ENCODE assay signal across 9 cellular contexts in the genomic region with DNA sequence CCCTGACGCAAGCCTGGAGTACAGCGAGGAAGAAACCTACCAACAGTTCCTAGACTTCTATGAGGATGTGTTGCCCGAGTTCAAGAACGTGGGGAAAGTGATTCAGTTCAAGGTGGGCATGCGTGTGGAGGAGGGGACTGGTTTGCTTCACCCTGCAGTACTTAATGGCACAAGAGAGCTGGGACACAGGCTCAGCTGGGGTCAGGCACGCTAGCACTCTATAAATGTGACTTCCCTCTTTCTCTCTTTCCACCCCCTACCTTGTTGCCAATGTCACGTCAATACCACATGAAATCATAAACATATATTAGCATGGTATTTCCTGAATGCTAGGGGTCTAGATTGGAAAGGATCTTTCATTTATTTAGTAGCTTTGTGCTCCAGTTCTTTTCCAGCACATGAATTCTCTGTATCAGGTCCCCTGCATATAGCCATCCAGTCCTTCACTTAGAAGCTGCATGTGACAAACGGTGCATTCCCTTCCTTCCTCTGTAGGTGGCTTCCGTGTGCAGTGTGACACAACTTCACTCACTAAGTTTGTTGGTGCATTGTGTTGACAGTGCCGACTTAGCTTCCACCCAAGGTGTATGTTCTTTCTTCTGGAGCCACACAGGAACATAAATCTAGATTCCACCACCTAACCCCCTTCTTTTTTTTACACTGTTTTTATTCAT. TPM values are rescaled to one million over a fixed set of nuclear protein-coding genes. Genes with fewer than 3 reads are reported as not detected.
A peak's percentile ranks its signal among the peaks of the same experiment; 100 is the strongest.
DNase-seq lines count a peak whose midpoint lies in the region; ATAC-seq and TF ChIP-seq lines count a peak whose summit lies in the region.
"Had no signal": no experiment of that assay in that cellular context is flagged by ENCODE, and none has a peak within 500 bp of the region (broad histone marks: within the 10 kb centered on the region; RNA-seq: fewer than 3 reads in every experiment).

No MANE protein-coding gene starts in this region.

- DNase-seq in GM12864 (ENCODE audit: low read depth) (peak; percentile 21), Panc1 (ENCODE audit: low read depth, low spot score) (no peak), dermis microvascular lymphatic vessel endothelial cell (ENCODE audit: low read depth in 2 of 2) (peak; percentile 16 to 29), nephron progenitor cell (peak; percentile 17), SKM-1 treated with dmso at 0.1 percent for 144 hours (lab: John Stamatoyannopoulos, UW; ENCODE audit: unreplicated experiment) (no peak), NCI-H1436 treated with DMSO at 0.1 percent for 48 hours (lab: John Stamatoyannopoulos, UW) (no peak)
- DNase-seq: gastrocnemius medialis had no signal

- peaks cover 66% of the 10 kb centered on the region for H3K36me3 Mint-ChIP-seq in nephron progenitor cell (ENCODE audit: low read depth)

- H3K4me1 Mint-ChIP-seq in nephron progenitor cell, result peaks cover 6% of the 10 kb centered on the region

- H3K9me3 ChIP-seq in Panc1 (ENCODE audit: control insufficient read depth, insufficient read depth, low read depth, low read length), result no peaks in the 10 kb centered on the region
- H3K9me3 ChIP-seq: gastrocnemius medialis had no signal

- H3K27ac Mint-ChIP-seq in nephron progenitor cell, result peak overlapping the region; percentile 75

- peak; percentile 76 for ATAC-seq in HG02798 (IDR thresholded peaks at IDR 0.05; ENCODE audit: poor library complexity, unreplicated experiment)
- ATAC-seq in Panc1, result 0 out of 2 replicates have a peak, but pooled peaks have one; percentile 58

- no peaks in the 10 kb centered on the region; the same call in 1 of the 2 replicates for H3K36me3 ChIP-seq in Panc1 (ENCODE audit: control insufficient read depth, insufficient read depth, low read length)

- no peaks in the 10 kb centered on the region for H3K9me3 Mint-ChIP-seq in nephron progenitor cell

- no peaks in the 10 kb centered on the region for H3K27me3 ChIP-seq in Panc1 (ENCODE audit: control insufficient read depth, insufficient read depth, low read length)
- H3K27me3 ChIP-seq: gastrocnemius medialis had no signal

- TF ChIP-seq CTCF in 22Rv1 (IDR thresholded peaks at IDR 0.05), result peak; percentile 22; the same call in 1 of the 2 replicates
- peak; percentile 60 for TF ChIP-seq CTCF in GM12864 (IDR thresholded peaks at IDR 0.05; ENCODE audit: low read depth, low read length, missing control alignments)
- peak; percentile 41 for TF ChIP-seq CTCF in Panc1 (IDR thresholded peaks at IDR 0.05)
- TF ChIP-seq CTCF in nephron progenitor cell (IDR thresholded peaks at IDR 0.05), result peak; percentile 34

- H3K4me1 ChIP-seq in Panc1 (ENCODE audit: control insufficient read depth, insufficient read depth, low read length), result no peaks in the 10 kb centered on the region
- H3K4me1 ChIP-seq: gastrocnemius medialis had no signal

- no peak overlapping the region for H3K4me3 Mint-ChIP-seq in nephron progenitor cell

- no peak overlapping the region for H3K4me3 ChIP-seq in GM12864 (ENCODE audit: low read depth, low read length)
- no peak overlapping the region for H3K4me3 ChIP-seq in Panc1 (ENCODE audit: low read depth in 2 of 2, low read length in 2 of 2)
- H3K4me3 ChIP-seq: gastrocnemius medialis had no signal

- in situ Hi-C loops in Panc1 (cut with HindIII; ENCODE audit: low pct_unique_long_range_greater_than_20kb, low sequenced_read_pairs), result no loop called here

- CTCF ChIA-PET in Panc1 (lab: Charles Lee), result no interaction called here

- H3K27ac ChIP-seq in 22Rv1 (no peak overlapping the region), Panc1 (ENCODE audit: low read length) (no peak overlapping the region)
- H3K27ac ChIP-seq: gastrocnemius medialis had no signal

- no peaks in the 10 kb centered on the region for H3K27me3 Mint-ChIP-seq in nephron progenitor cell (ENCODE audit: low read depth, poor library complexity)

- no TSS peak for BruUV-seq in Panc1 (replicated peaks; lab: Mats Ljungman, UMichigan)

- POLR2A ChIA-PET in Panc1 (lab: Charles Lee), result no interaction called here

- intact Hi-C loops in Panc1 (cut with micrococcal nuclease; ENCODE audit: unreplicated experiment), result no loop called here

RNA-seq across cellular contexts. Expression of gene ZRSR2, which starts 25.6 kb away (rescaled TPM):
- total RNA-seq in Panc1 (2021; ENCODE audit: unreplicated experiment), result 3.0 TPM
- 4.0 TPM for polyA plus RNA-seq in Panc1 (2012; ENCODE audit: insufficient read length)
- 1.9 and 2.1 TPM in 2 replicates for total RNA-seq in dermis microvascular lymphatic vessel endothelial cell

RNA-seq across cellular contexts. Expression of gene AP1S2, which starts 38.7 kb away (rescaled TPM):
- total RNA-seq in Panc1 (2021; ENCODE audit: unreplicated experiment) (14.7 TPM), dermis microvascular lymphatic vessel endothelial cell (71.7 and 82.2 TPM in 2 replicates)
- 7.1 TPM for polyA plus RNA-seq in Panc1 (2012; ENCODE audit: insufficient read length)

Comparison
In these comparisons a context has a peak if more than half of its experiments do, and no peak if none do; other contexts are left out.
1. DNase-seq: peak in GM12864 (single experiment), dermis microvascular lymphatic vessel endothelial cell (2 of 2) and nephron progenitor cell (single experiment); none in Panc1 (single experiment), SKM-1 treated with dmso at 0.1 percent for 144 hours (single experiment) and NCI-H1436 treated with DMSO at 0.1 percent for 48 hours (single experiment).
2. Peak in every context shown above with its lines, with median percentiles within 50 percentile points of each other: CTCF ChIP-seq.